In the genomic region with DNA sequence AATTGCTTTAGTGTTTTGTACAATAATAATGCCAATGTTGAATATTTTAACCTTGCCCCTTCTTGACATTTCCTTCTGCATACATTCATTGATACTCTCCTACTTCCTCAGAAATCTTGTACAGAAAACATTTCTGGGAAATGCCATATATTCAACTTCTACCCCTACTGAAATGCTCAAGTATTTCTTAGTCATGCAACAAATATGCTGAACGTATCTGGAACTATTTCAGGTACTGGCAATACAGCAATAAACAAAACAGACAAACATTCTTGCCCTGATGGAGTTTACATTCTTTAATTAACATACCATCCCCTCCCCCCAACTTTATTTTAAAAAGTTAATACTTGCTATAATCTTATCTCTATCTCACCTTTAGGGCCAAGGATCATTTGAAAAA, we compare ENCODE assay signal across 25 cellular contexts.
DNase-seq lines count a peak whose midpoint lies in the region; ATAC-seq and TF ChIP-seq lines count a peak whose summit lies in the region.
"Had no signal": no experiment of that assay in that cellular context is flagged by ENCODE, and none has a peak within 500 bp of the region (broad histone marks: within the 10 kb centered on the region; RNA-seq: fewer than 3 reads in every experiment).

No MANE protein-coding gene starts in this region.

- no peak overlapping the region for H3K27ac ChIP-seq in PC-3 (ENCODE audit: low read length)
- no peak overlapping the region for H3K27ac ChIP-seq in mesendoderm (ENCODE audit: low read depth, low read length)
- H3K27ac ChIP-seq: adrenal gland; BLaER1 treated with 17β-estradiol and CSF1 and Interleukin-3, amounts not matched to agents 10 nM and 100 nM; cardiac muscle cell; epithelial cell of prostate; skin epidermis; upper lobe of left lung had no signal

- 0 out of 2 replicates have a peak, but pooled peaks cover 5% of the 10 kb centered on the region for H3K4me1 ChIP-seq in PC-3 (ENCODE audit: insufficient read depth, low read length)
- no peaks in the 10 kb centered on the region for H3K4me1 ChIP-seq in mesendoderm (ENCODE audit: control insufficient read depth, low read depth, low read length)
- H3K4me1 ChIP-seq: adrenal gland; BLaER1 treated with 17β-estradiol and CSF1 and Interleukin-3, amounts not matched to agents 10 nM and 100 nM; upper lobe of left lung had no signal

- peaks cover 1% of the 10 kb centered on the region for H3K79me1 ChIP-seq in mesendoderm (ENCODE audit: low read length)

- no peak overlapping the region for H2BK15ac ChIP-seq in mesendoderm (replicated peaks; ENCODE audit: low read depth)

- H3K36me3 ChIP-seq in PC-3 (ENCODE audit: low read depth, low read length): no peaks in the 10 kb centered on the region
- no peaks in the 10 kb centered on the region for H3K36me3 ChIP-seq in mesendoderm (ENCODE audit: control insufficient read depth, insufficient read depth, low read length)

- H2BK120ac ChIP-seq in mesendoderm (ENCODE audit: low read depth, low read length): no peak overlapping the region

- H4K8ac ChIP-seq in mesendoderm (ENCODE audit: low read depth, low read length): no peak overlapping the region

- H3K9ac ChIP-seq in PC-3 (ENCODE audit: low read length): no peak overlapping the region
- H3K9ac ChIP-seq in mesendoderm (ENCODE audit: low read length): no peak overlapping the region
- H3K9ac ChIP-seq: BLaER1 treated with 17β-estradiol and CSF1 and Interleukin-3, amounts not matched to agents 10 nM and 100 nM had no signal

- POLR2A ChIA-PET in PC-3 (lab: Charles Lee; ENCODE audit: unreplicated experiment) (no interaction called here), HEK293T (lab: Yijun Ruan, JAX) (no interaction called here)

- intact Hi-C loops in PC-3 (cut with micrococcal nuclease): loop anchor here (5.0 kb wide), 1 partner anchor 38 kb away; no protein-coding TSS in a partner anchor

- no peak overlapping the region for H3K4me2 ChIP-seq in PC-3 (ENCODE audit: low read length)
- no peak overlapping the region for H3K4me2 ChIP-seq in mesendoderm (ENCODE audit: low read length)
- H3K4me2 ChIP-seq: BLaER1 treated with 17β-estradiol and CSF1 and Interleukin-3, amounts not matched to agents 10 nM and 100 nM had no signal

- H2BK5ac ChIP-seq in mesendoderm (ENCODE audit: low read length): no peak overlapping the region

- H3K9me3 ChIP-seq in PC-3 (ENCODE audit: low read length): no peaks in the 10 kb centered on the region
- H3K9me3 ChIP-seq: adrenal gland; BLaER1 treated with 17β-estradiol and CSF1 and Interleukin-3, amounts not matched to agents 10 nM and 100 nM; upper lobe of left lung had no signal

- no peak overlapping the region for H3K23ac ChIP-seq in mesendoderm (ENCODE audit: low read length)

- H3K79me2 ChIP-seq in PC-3 (ENCODE audit: low read length) (no peaks in the 10 kb centered on the region), mesendoderm (ENCODE audit: control insufficient read depth, insufficient read depth, low read length) (no peaks in the 10 kb centered on the region)

- no peaks in the 10 kb centered on the region for H3K27me3 ChIP-seq in PC-3 (ENCODE audit: low read length)
- no peaks in the 10 kb centered on the region for H3K27me3 ChIP-seq in mesendoderm (ENCODE audit: insufficient read depth, low read length, poor library complexity)
- H3K27me3 ChIP-seq: adrenal gland; BLaER1 treated with 17β-estradiol and CSF1 and Interleukin-3, amounts not matched to agents 10 nM and 100 nM; cardiac muscle cell; upper lobe of left lung had no signal

- no peak overlapping the region for H3K4ac ChIP-seq in mesendoderm (ENCODE audit: low read depth, low read length)

- DNase-seq in EH (ENCODE audit: low read depth) (peak; percentile 40), PC-3 (peak; percentile 26), cardiac fibroblast (ENCODE audit: low read depth in 2 of 2) (peak; percentile 51 to 55), mesendoderm (peak; percentile 22), NCI-H1417 (lab: John Stamatoyannopoulos, UW) (no peak), HEK293T (ENCODE audit: extremely low spot score) (no peak), cortex of kidney (lab: John Stamatoyannopoulos, UW) (no peak)
- DNase-seq in effector CD8-positive, alpha-beta T cell (lab: John Stamatoyannopoulos, UW): no peak
- DNase-seq: activated CD4-positive, alpha-beta memory T cell treated with anti-CD3 and anti-CD28 coated beads for 36 hours; activated naive CD4-positive, alpha-beta T cell; adrenal gland; foreskin melanocyte; KG1; mesenchymal stem cell; NCI-H1436 treated with DMSO at 0.1 percent for 48 hours; NCI-H510A treated with DMSO at 0.1 percent for 48 hours; nucleus accumbens; SIG-M5; stimulated activated CD4-positive, alpha-beta T cell treated with anti-CD3 and anti-CD28 coated beads, Interleukin-2, amount 100 ng/mL, for 24 hours; upper lobe of left lung had no signal

- no peak overlapping the region for H2AK5ac ChIP-seq in mesendoderm (ENCODE audit: low read length)

- no peaks in the 10 kb centered on the region for H3F3A ChIP-seq in PC-3 (ENCODE audit: low read length, unreplicated experiment)

- H3K9me2 ChIP-seq in PC-3 (replicated peaks; ENCODE audit: low read length): no peaks in the 10 kb centered on the region

- CTCF ChIA-PET in PC-3 (lab: Charles Lee) (no interaction called here), HEK293T (lab: Yijun Ruan, JAX) (no interaction called here)

- TF ChIP-seq CTCF in PC-3 (conservative IDR thresholded peaks at IDR 0.05; ENCODE audit: low read depth, low read length) (no peak), cardiac fibroblast (IDR thresholded peaks at IDR 0.05; ENCODE audit: low read depth, low read length) (no peak)

- H2AFZ ChIP-seq in PC-3 (ENCODE audit: low read length): no peak overlapping the region

- no peak overlapping the region for H3K4me3 ChIP-seq in PC-3 (ENCODE audit: low read length)
- H3K4me3 ChIP-seq in cardiac fibroblast (replicated peaks in 1 of 2; ENCODE audit: low read depth in 2 of 2, low read length in 2 of 2): no peak overlapping the region
- H3K4me3 ChIP-seq in mesendoderm (ENCODE audit: low read length): no peak overlapping the region
- H3K4me3 ChIP-seq: adrenal gland; BLaER1 treated with 17β-estradiol and CSF1 and Interleukin-3, amounts not matched to agents 10 nM and 100 nM; cardiac muscle cell; skin epidermis; upper lobe of left lung had no signal

- no peak overlapping the region for H3K18ac ChIP-seq in mesendoderm (ENCODE audit: low read length)

- no peak for ATAC-seq in PC-3
- ATAC-seq: left lobe of liver had no signal

- no peak overlapping the region for H3K56ac ChIP-seq in mesendoderm (ENCODE audit: low read length)

- H4K5ac ChIP-seq in mesendoderm (ENCODE audit: low read length): no peak overlapping the region

- WGBS in mesendoderm (ENCODE audit: extremely low coverage, insufficient coverage, low lambda C conversion rate): no CpG with 5 or more reads among the region's 1 CpG

- no peaks in the 10 kb centered on the region for H4K20me1 ChIP-seq in PC-3 (ENCODE audit: low read length)

- no TSS peak for BruUV-seq in PC-3 (replicated peaks; lab: Mats Ljungman, UMichigan)

TF ChIP-seq in HEK293T, 16 proteins besides CTCF, POLR2A, EP300 and RAD21:
- TF ChIP-seq NFRKB (IDR thresholded peaks at IDR 0.05): no peak
- TF ChIP-seq L3MBTL2 (conservative IDR thresholded peaks at IDR 0.05): no peak
- no peak for TF ChIP-seq BHLHE40 (IDR thresholded peaks at IDR 0.05; ENCODE audit: borderline replicate concordance)
- TF ChIP-seq, protein P1, sequence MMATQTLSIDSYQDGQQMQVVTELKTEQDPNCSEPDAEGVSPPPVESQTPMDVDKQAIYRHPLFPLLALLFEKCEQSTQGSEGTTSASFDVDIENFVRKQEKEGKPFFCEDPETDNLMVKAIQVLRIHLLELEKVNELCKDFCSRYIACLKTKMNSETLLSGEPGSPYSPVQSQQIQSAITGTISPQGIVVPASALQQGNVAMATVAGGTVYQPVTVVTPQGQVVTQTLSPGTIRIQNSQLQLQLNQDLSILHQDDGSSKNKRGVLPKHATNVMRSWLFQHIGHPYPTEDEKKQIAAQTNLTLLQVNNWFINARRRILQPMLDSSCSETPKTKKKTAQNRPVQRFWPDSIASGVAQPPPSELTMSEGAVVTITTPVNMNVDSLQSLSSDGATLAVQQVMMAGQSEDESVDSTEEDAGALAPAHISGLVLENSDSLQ (IDR thresholded peaks at IDR 0.05): no peak
- TF ChIP-seq TARDBP (IDR thresholded peaks at IDR 0.05): no peak
- no peak for TF ChIP-seq SP1 (IDR thresholded peaks at IDR 0.05)
TF ChIP-seq in HEK293T: peak in this region for 0.

Comparison
In these comparisons a context has a peak if more than half of its experiments do, and no peak if none do; other contexts are left out.
1. DNase-seq: peak in EH (single experiment), PC-3 (single experiment), cardiac fibroblast (2 of 2) and mesendoderm (single experiment); none in NCI-H1417 (0 of 3), effector CD8-positive, alpha-beta T cell (single experiment), HEK293T (single experiment) and cortex of kidney (single experiment).